Comparison of ENCODE assay signal across 20 cellular contexts in genomic region chr12:116977465-116978380, GRCh38.
DNase-seq lines count a peak whose midpoint lies in the region; ATAC-seq, FAIRE-seq and TF ChIP-seq lines count a peak whose summit lies in the region.
"Had no signal": no experiment of that assay in that cellular context is flagged by ENCODE, and none has a peak within 500 bp of the region (broad histone marks: within the 10 kb centered on the region; RNA-seq: fewer than 3 reads in every experiment).

No MANE protein-coding gene starts in this region.

- H3K4me3 Mint-ChIP-seq in activated CD8-positive, alpha-beta T cell treated with anti-CD3 and anti-CD28 coated beads, Interleukin-2, amount 10 ng/mL, durations not matched to agents 7 days and 5 days = no peak overlapping the region
- H3K4me3 Mint-ChIP-seq: activated naive CD4-positive, alpha-beta T cell treated with anti-CD3 and anti-CD28 coated beads for 36 hours; mesothelial cell of epicardium had no signal

- H3K27ac Mint-ChIP-seq in activated CD8-positive, alpha-beta T cell treated with anti-CD3 and anti-CD28 coated beads, Interleukin-2, amount 10 ng/mL, durations not matched to agents 7 days and 5 days = no peak overlapping the region
- H3K27ac Mint-ChIP-seq: activated naive CD4-positive, alpha-beta T cell treated with anti-CD3 and anti-CD28 coated beads for 36 hours; mesothelial cell of epicardium had no signal

- no peaks in the 10 kb centered on the region for H3K9me2 ChIP-seq in OCI-LY7 (ENCODE audit: insufficient read depth, low read length)

- peak overlapping the region; percentile 85 for H3K4me2 ChIP-seq in OCI-LY7 (ENCODE audit: low read length)

- TF ChIP-seq CTCF in OCI-LY7 (conservative IDR thresholded peaks at IDR 0.05; ENCODE audit: low read length) = no peak
- no peak for TF ChIP-seq CTCF in foreskin fibroblast (IDR thresholded peaks at IDR 0.05; ENCODE audit: low read depth, low read length)

- H3K4me3 ChIP-seq in OCI-LY7 (ENCODE audit: low read depth, low read length, poor library complexity, severe bottlenecking) (peak overlapping the region; percentile 66), foreskin fibroblast (ENCODE audit: low read depth in 1 of 2, low read length in 2 of 2) (no peak overlapping the region)
- H3K4me3 ChIP-seq: gastroesophageal sphincter, stomach had no signal

- peaks cover 14% of the 10 kb centered on the region for H3K36me3 ChIP-seq in OCI-LY7 (ENCODE audit: insufficient read depth, low read length)

- H3K27me3 Mint-ChIP-seq in activated CD8-positive, alpha-beta T cell treated with anti-CD3 and anti-CD28 coated beads, Interleukin-2, amount 10 ng/mL, durations not matched to agents 7 days and 5 days (ENCODE audit: low read depth) = no peaks in the 10 kb centered on the region

- H3K4me1 Mint-ChIP-seq in activated CD8-positive, alpha-beta T cell treated with anti-CD3 and anti-CD28 coated beads, Interleukin-2, amount 10 ng/mL, durations not matched to agents 7 days and 5 days (ENCODE audit: low read depth) = peaks cover 8% of the 10 kb centered on the region

- ATAC-seq in GM21576 (IDR thresholded peaks at IDR 0.05; ENCODE audit: unreplicated experiment) (peak; percentile 60), GM21367 (IDR thresholded peaks at IDR 0.05; ENCODE audit: unreplicated experiment) (no peak)
- no peak for ATAC-seq in activated CD8-positive, alpha-beta T cell treated with anti-CD3 and anti-CD28 coated beads, Interleukin-2, amount 10 ng/mL, durations not matched to agents 7 days and 5 days
- ATAC-seq: gastroesophageal sphincter, Panc1 had no signal

- peaks cover 8% of the 10 kb centered on the region; the same call in 1 of the 2 replicates for H3K79me2 ChIP-seq in OCI-LY7 (ENCODE audit: insufficient read depth, low read depth, low read length)

- POLR2A ChIA-PET in OCI-LY7 (lab: Charles Lee) = interaction anchor here (0.5 to 3.1 kb wide), 10 partner anchors 8 to 418 kb away, joined by 3 to 12 read pairs (median 4); partner anchors contain the start of genes HRK and MAP1LC3B2
- POLR2A ChIA-PET in activated CD8-positive, alpha-beta T cell treated with anti-CD3 and anti-CD28 coated beads, Interleukin-2, amount 10 ng/mL, durations not matched to agents 7 days and 5 days (lab: Charles Lee) = no interaction called here

- H3K9me3 ChIP-seq in OCI-LY7 (ENCODE audit: low read length) = no peaks in the 10 kb centered on the region
- H3K9me3 ChIP-seq: gastroesophageal sphincter, stomach had no signal

- intact Hi-C loops in OCI-LY7 (cut with micrococcal nuclease; ENCODE audit: unreplicated experiment) = loop anchor here (2.0 to 5.0 kb wide), 3 partner anchors 67 to 270 kb away; partner anchors contain the start of gene FBXW8

- no peaks in the 10 kb centered on the region for H4K20me1 ChIP-seq in OCI-LY7 (ENCODE audit: insufficient read depth, low read length)

- CTCF ChIA-PET in OCI-LY7 (lab: Charles Lee; ENCODE audit: unreplicated experiment) = interaction anchor here (2.0 kb wide), 1 partner anchor 269 kb away, joined by 11 read pairs; no protein-coding TSS in a partner anchor
- CTCF ChIA-PET in activated CD8-positive, alpha-beta T cell treated with anti-CD3 and anti-CD28 coated beads, Interleukin-2, amount 10 ng/mL, durations not matched to agents 7 days and 5 days (lab: Charles Lee) = interaction anchor here (1.2 to 1.3 kb wide), 2 partner anchors 11 to 142 kb away, joined by 3 to 4 read pairs; no protein-coding TSS in a partner anchor

- no peaks in the 10 kb centered on the region for H3K9me3 Mint-ChIP-seq in activated CD8-positive, alpha-beta T cell treated with anti-CD3 and anti-CD28 coated beads, Interleukin-2, amount 10 ng/mL, durations not matched to agents 7 days and 5 days (ENCODE audit: insufficient read depth)
- H3K9me3 Mint-ChIP-seq: activated naive CD4-positive, alpha-beta T cell treated with anti-CD3 and anti-CD28 coated beads for 36 hours; mesothelial cell of epicardium had no signal

- H3K4me1 ChIP-seq in OCI-LY7 (ENCODE audit: insufficient read depth, low read length, poor library complexity, severe bottlenecking) = peaks cover 56% of the 10 kb centered on the region

- no peak for FAIRE-seq in urothelium cell line (lab: Jason Lieb, UNC)
- FAIRE-seq: small intestine had no signal

- BruUV-seq in OCI-LY7 (replicated peaks; lab: Mats Ljungman, UMichigan) = no TSS peak

- H3K27ac ChIP-seq in OCI-LY7 (ENCODE audit: low read depth, low read length, poor library complexity, severe bottlenecking) = peak overlapping the region; percentile 87
- H3K27ac ChIP-seq: gastroesophageal sphincter, stomach, WERI-Rb-1 had no signal

- peak; percentile 64 for DNase-seq in ELF-1 (ENCODE audit: low read depth, low spot score)
- DNase-seq in OCI-LY7 (ENCODE audit: low spot score) = peak; percentile 77
- DNase-seq in islet precursor cell = peak; percentile 88
- DNase-seq in urothelium cell line (ENCODE audit: low spot score) = no peak
- DNase-seq in activated CD8-positive, alpha-beta T cell treated with anti-CD3 and anti-CD28 coated beads, Interleukin-2, amount 10 ng/mL, durations not matched to agents 7 days and 5 days = no peak
- no peak for DNase-seq in foreskin fibroblast
- DNase-seq: activated naive CD4-positive, alpha-beta T cell treated with anti-CD3 and anti-CD28 coated beads for 36 hours; COR-L47; NCI-H1436; NCI-H226; occipital lobe; small intestine; stomach; SW 1271; WERI-Rb-1 had no signal

- H2AFZ ChIP-seq in OCI-LY7 (ENCODE audit: low read length) = peak overlapping the region; percentile 63

- H3K36me3 Mint-ChIP-seq in activated CD8-positive, alpha-beta T cell treated with anti-CD3 and anti-CD28 coated beads, Interleukin-2, amount 10 ng/mL, durations not matched to agents 7 days and 5 days (ENCODE audit: low read depth) = peaks cover 8% of the 10 kb centered on the region

Comparison
In these comparisons a context has a peak if more than half of its experiments do, and no peak if none do; other contexts are left out.
1. DNase-seq: peak in ELF-1 (single experiment), OCI-LY7 (single experiment) and islet precursor cell (single experiment); none in urothelium cell line (single experiment), activated CD8-positive, alpha-beta T cell treated with anti-CD3 and anti-CD28 coated beads, Interleukin-2, amount 10 ng/mL, durations not matched to agents 7 days and 5 days (single experiment) and foreskin fibroblast (0 of 2).